1 cellular context compared by ENCODE assay signal in genomic region chr4:44661940-44662622, GRCh38.
TF ChIP-seq lines count a peak whose summit lies in the region.

No MANE protein-coding gene starts in this region.

TF ChIP-seq in WTC11, 78 proteins besides CTCF, POLR2A, EP300 and RAD21 (continued from another document):
- TF ChIP-seq, protein P1, sequence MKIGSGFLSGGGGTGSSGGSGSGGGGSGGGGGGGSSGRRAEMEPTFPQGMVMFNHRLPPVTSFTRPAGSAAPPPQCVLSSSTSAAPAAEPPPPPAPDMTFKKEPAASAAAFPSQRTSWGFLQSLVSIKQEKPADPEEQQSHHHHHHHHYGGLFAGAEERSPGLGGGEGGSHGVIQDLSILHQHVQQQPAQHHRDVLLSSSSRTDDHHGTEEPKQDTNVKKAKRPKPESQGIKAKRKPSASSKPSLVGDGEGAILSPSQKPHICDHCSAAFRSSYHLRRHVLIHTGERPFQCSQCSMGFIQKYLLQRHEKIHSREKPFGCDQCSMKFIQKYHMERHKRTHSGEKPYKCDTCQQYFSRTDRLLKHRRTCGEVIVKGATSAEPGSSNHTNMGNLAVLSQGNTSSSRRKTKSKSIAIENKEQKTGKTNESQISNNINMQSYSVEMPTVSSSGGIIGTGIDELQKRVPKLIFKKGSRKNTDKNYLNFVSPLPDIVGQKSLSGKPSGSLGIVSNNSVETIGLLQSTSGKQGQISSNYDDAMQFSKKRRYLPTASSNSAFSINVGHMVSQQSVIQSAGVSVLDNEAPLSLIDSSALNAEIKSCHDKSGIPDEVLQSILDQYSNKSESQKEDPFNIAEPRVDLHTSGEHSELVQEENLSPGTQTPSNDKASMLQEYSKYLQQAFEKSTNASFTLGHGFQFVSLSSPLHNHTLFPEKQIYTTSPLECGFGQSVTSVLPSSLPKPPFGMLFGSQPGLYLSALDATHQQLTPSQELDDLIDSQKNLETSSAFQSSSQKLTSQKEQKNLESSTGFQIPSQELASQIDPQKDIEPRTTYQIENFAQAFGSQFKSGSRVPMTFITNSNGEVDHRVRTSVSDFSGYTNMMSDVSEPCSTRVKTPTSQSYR (CRISPR knock-in tag; IDR thresholded peaks at IDR 0.05), result no peak
- TF ChIP-seq SMAD4 (CRISPR knock-in tag; IDR thresholded peaks at IDR 0.05) (no peak), TP53 (CRISPR knock-in tag; IDR thresholded peaks at IDR 0.05) (no peak), NR2C2 (CRISPR knock-in tag; IDR thresholded peaks at IDR 0.05) (no peak)
TF ChIP-seq in WTC11: peak in this region for 0.
